1 cellular context compared by ENCODE assay signal in the genomic region with DNA sequence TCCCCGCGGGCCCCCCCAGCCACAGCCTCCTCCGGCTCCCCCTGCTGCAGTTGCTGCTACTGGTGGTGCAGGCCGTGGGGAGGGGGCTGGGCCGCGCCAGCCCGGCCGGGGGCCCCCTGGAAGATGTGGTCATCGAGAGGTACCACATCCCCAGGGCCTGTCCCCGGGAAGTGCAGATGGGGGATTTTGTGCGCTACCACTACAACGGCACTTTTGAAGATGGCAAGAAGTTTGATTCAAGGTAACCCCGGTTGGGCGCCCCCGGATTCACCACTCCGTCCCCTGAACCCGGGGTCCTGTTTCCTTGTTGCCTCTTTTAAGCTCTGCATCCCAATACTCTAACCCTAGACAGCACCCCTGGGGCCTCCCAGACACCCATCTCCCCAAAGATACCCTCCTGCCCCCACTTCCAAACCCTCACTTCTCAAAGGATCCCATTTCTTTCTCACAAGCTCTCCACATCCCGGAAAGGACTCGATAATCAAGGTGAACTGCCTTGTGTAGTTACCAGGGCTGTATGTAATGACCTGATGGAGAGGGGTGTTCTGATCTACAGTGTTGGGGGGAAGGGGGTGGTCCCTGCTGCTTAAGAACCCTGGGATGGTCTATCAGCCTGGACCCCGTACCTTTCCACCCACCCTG.
TF ChIP-seq lines count a peak whose summit lies in the region.

No MANE protein-coding gene starts in this region.

TF ChIP-seq in endothelial cell of umbilical vein, 7 proteins besides CTCF, POLR2A, EP300 and RAD21:
- TF ChIP-seq POLR2AphosphoS5 (IDR thresholded peaks at IDR 0.05; ENCODE audit: insufficient read depth, low read depth, low read length) (no peak), FOS (IDR thresholded peaks at IDR 0.05; ENCODE audit: borderline replicate concordance, insufficient read depth, low read length) (no peak), EZH2 (IDR thresholded peaks at IDR 0.05; ENCODE audit: borderline replicate concordance, low read depth, low read length, severe bottlenecking) (no peak), MYC (IDR thresholded peaks at IDR 0.05; ENCODE audit: low read depth, low read length) (no peak)
- TF ChIP-seq, protein P1, sequence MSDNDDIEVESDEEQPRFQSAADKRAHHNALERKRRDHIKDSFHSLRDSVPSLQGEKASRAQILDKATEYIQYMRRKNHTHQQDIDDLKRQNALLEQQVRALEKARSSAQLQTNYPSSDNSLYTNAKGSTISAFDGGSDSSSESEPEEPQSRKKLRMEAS (IDR thresholded peaks at IDR 0.05; ENCODE audit: insufficient read depth, insufficient read length), result no peak
